In genomic region chr12:122275459-122275858, GRCh38 we compare ENCODE assay signal across 14 cellular contexts. TPM values are rescaled to one million over a fixed set of nuclear protein-coding genes. Genes with fewer than 3 reads are reported as not detected.
DNase-seq lines count a peak whose midpoint lies in the region; ATAC-seq and TF ChIP-seq lines count a peak whose summit lies in the region.
"Had no signal": no experiment of that assay in that cellular context is flagged by ENCODE, and none has a peak within 500 bp of the region (broad histone marks: within the 10 kb centered on the region; RNA-seq: fewer than 3 reads in every experiment).

No MANE protein-coding gene starts in this region.

- CTCF ChIA-PET in HEK293 (lab: Yijun Ruan, JAX), result interaction anchor here (0.7 kb wide), 1 partner anchor 34 kb away, joined by 4 read pairs; no protein-coding TSS in a partner anchor

- no peak overlapping the region for H3K4me3 Mint-ChIP-seq in central memory CD8-positive, alpha-beta T cell
- no peak overlapping the region for H3K4me3 Mint-ChIP-seq in progenitor cell of endocrine pancreas (ENCODE audit: low read depth)
- H3K4me3 Mint-ChIP-seq: IgD-negative memory B cell had no signal

- ATAC-seq in central memory CD8-positive, alpha-beta T cell (replicated peaks; ENCODE audit: extremely low read depth, poor library complexity, severe bottlenecking), result no peak
- ATAC-seq in GM19463 (IDR thresholded peaks at IDR 0.05; ENCODE audit: unreplicated experiment) (no peak), GM18519 (IDR thresholded peaks at IDR 0.05; ENCODE audit: low FRiP score, unreplicated experiment) (no peak)
- ATAC-seq: HepG2 had no signal

- H3K27me3 Mint-ChIP-seq in central memory CD8-positive, alpha-beta T cell, result no peaks in the 10 kb centered on the region
- H3K27me3 Mint-ChIP-seq in progenitor cell of endocrine pancreas, result no peaks in the 10 kb centered on the region
- H3K27me3 Mint-ChIP-seq: CD4-positive, alpha-beta memory T cell; IgD-negative memory B cell had no signal

- H3K4me1 Mint-ChIP-seq in central memory CD8-positive, alpha-beta T cell, result no peaks in the 10 kb centered on the region
- peaks cover 6% of the 10 kb centered on the region for H3K4me1 Mint-ChIP-seq in progenitor cell of endocrine pancreas (ENCODE audit: low read depth)
- H3K4me1 Mint-ChIP-seq: CD4-positive, alpha-beta memory T cell; IgD-negative memory B cell had no signal

- H3K4me1 ChIP-seq in HEK293 (ENCODE audit: control insufficient read depth, insufficient read depth, low read length), result peaks cover 3% of the 10 kb centered on the region; the same call in 1 of the 2 replicates
- H3K4me1 ChIP-seq: HAP-1 had no signal

- H3K9me3 Mint-ChIP-seq in central memory CD8-positive, alpha-beta T cell, result no peaks in the 10 kb centered on the region
- no peaks in the 10 kb centered on the region for H3K9me3 Mint-ChIP-seq in progenitor cell of endocrine pancreas (ENCODE audit: low read depth)
- H3K9me3 Mint-ChIP-seq: CD4-positive, alpha-beta memory T cell; IgD-negative memory B cell had no signal

- peaks cover 4 to 34% of the 10 kb centered on the region in 2 experiments; a peak in 2 of 3 replicates for H3K36me3 ChIP-seq in HEK293 (ENCODE audit: control insufficient read depth in 2 of 2, insufficient read depth in 1 of 2, low read length in 2 of 2)

- peak overlapping the region; percentile 4 for H3K27ac Mint-ChIP-seq in central memory CD8-positive, alpha-beta T cell (ENCODE audit: low read depth)
- peak overlapping the region; percentile 7 for H3K27ac Mint-ChIP-seq in progenitor cell of endocrine pancreas

- H3K36me3 Mint-ChIP-seq in central memory CD8-positive, alpha-beta T cell (ENCODE audit: insufficient read depth), result peaks cover 32% of the 10 kb centered on the region
- H3K36me3 Mint-ChIP-seq in progenitor cell of endocrine pancreas (ENCODE audit: insufficient read depth), result peaks cover 12% of the 10 kb centered on the region

- DNase-seq in central memory CD8-positive, alpha-beta T cell (ENCODE audit: low spot score in 2 of 2), result no peak
- DNase-seq in progenitor cell of endocrine pancreas (ENCODE audit: low spot score, unreplicated experiment), result no peak
- DNase-seq in NCI-H146 treated with DMSO at 0.1 percent for 48 hours (lab: John Stamatoyannopoulos, UW; ENCODE audit: unreplicated experiment), result no peak
- DNase-seq: AML-193; Calu3; CD4-positive, alpha-beta memory T cell; DMS79 treated with DMSO at 0.1 percent for 48 hours had no signal

- H3K9me3 ChIP-seq in HEK293 (ENCODE audit: control insufficient read depth, insufficient read depth, low read depth, low read length), result no peaks in the 10 kb centered on the region
- H3K9me3 ChIP-seq: HAP-1 had no signal

- TF ChIP-seq CTCF in HEK293 (tag by site-specific recombination; IDR thresholded peaks at IDR 0.05) (no peak), progenitor cell of endocrine pancreas (IDR thresholded peaks at IDR 0.05; ENCODE audit: unreplicated experiment) (no peak)

- POLR2A ChIA-PET in HEK293 (lab: Yijun Ruan, JAX), result interaction anchor here (0.6 kb wide), 2 partner anchors 9 to 75 kb away, joined by 3 to 4 read pairs; no protein-coding TSS in a partner anchor

- H3K4me3 ChIP-seq in HEK293 (ENCODE audit: low read depth, low read length), result no peak overlapping the region
- H3K4me3 ChIP-seq: HAP-1 had no signal

- no peak overlapping the region for H3K27ac ChIP-seq in HEK293 (ENCODE audit: extremely low read depth, low read depth, low read length)
- H3K27ac ChIP-seq: C4-2B had no signal

TF ChIP-seq in HEK293, 187 proteins besides CTCF, POLR2A, EP300 and RAD21:
- TF ChIP-seq ZXDB (tag by site-specific recombination; IDR thresholded peaks at IDR 0.05), result no peak
- 0 out of 2 replicates have a peak, but pooled peaks have one; percentile 10 for TF ChIP-seq ZNF121 (tag by site-specific recombination; IDR thresholded peaks at IDR 0.05)
- no peak for TF ChIP-seq ZNF791 (tag by site-specific recombination; IDR thresholded peaks at IDR 0.05)
- TF ChIP-seq ZNF629 (tag by site-specific recombination; IDR thresholded peaks at IDR 0.05), result no peak
- peak; percentile 94 for TF ChIP-seq ZSCAN4 (tag by site-specific recombination; IDR thresholded peaks at IDR 0.05)

RNA-seq across cellular contexts. Expression of gene VPS33A, which starts 9.2 kb away (rescaled TPM):
- total RNA-seq in progenitor cell of endocrine pancreas, result 33.2 and 40.4 TPM in 2 replicates

RNA-seq across cellular contexts. Expression of gene DIABLO, which starts 49.6 kb away (rescaled TPM):
- 63.8 and 65.3 TPM in 2 replicates for total RNA-seq in progenitor cell of endocrine pancreas
